Comparison of ENCODE assay signal across 8 cellular contexts in the genomic region with DNA sequence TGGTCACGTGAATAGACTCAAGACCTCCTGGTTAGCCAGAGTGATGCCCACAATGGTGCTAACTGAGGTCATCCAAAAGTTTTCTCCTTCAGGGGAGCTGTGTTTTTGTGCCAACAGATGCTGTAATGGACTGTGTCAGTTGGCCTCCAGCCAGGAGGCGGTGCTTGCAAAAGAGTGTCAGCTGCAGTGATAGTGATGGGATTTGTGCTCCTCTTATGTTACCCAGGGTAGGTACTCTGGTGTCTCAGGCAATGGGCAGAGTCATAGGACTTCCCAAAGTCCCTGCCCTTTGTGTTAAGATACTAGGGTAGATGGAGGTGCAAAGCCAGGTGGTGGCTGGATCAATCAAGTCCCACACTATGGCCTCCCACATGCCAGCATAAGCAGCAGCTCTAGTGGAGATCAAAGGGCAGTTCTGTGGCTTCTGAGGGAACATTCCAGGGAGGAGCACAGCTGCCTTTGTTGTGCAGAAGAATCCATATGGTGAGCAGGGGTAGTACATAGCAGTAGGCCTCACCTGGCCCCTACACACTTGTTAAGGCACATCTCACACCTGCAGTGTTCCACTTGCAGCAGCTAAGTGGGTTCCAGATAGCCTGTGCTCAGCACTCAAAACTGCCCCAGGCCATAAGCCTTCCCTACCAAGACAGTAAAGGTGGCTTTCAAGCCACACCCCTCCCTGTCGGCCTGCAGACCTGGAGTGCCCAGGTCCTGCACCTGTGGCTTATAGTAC. TPM values are rescaled to one million over a fixed set of nuclear protein-coding genes. Genes with fewer than 3 reads are reported as not detected.
DNase-seq lines count a peak whose midpoint lies in the region; ATAC-seq, FAIRE-seq and TF ChIP-seq lines count a peak whose summit lies in the region.

No MANE protein-coding gene starts in this region.

- H3K36me3 ChIP-seq in H1 (ENCODE audit: control insufficient read depth in 2 of 4, insufficient read depth in 4 of 4, low read length in 3 of 4) (no peaks in the 10 kb centered on the region), left lung (no peaks in the 10 kb centered on the region)

- WGBS in H1 (ENCODE audit: extremely low coverage in 1 of 2, insufficient coverage in 1 of 2, insufficient read length in 1 of 2, insufficient replicate concordance in 2 of 2, low coverage in 1 of 2, low lambda C conversion rate in 2 of 2, missing lambda C conversion rate in 1 of 2), 2 experiments: 89% methylated on average over 3 of the region's 3 CpGs; no CpG with 5 or more reads in 1 of the 2 experiments

- H4K5ac ChIP-seq in H1 (ENCODE audit: insufficient read length, low read depth, low read length): no peak overlapping the region

- no peak overlapping the region for H3K4ac ChIP-seq in H1 (replicated peaks; ENCODE audit: insufficient read length, low read depth, low read length)

- H3K27me3 ChIP-seq in H1 (replicated peaks in 1 of 4; ENCODE audit: control insufficient read depth in 3 of 4, extremely low read depth in 1 of 4, insufficient read depth in 3 of 4, low read length in 3 of 4) (no peaks in the 10 kb centered on the region), left lung (no peaks in the 10 kb centered on the region)

- H3K4me3 ChIP-seq in H1 (ENCODE audit: extremely low read depth in 1 of 4, insufficient read depth in 2 of 4, low read depth in 3 of 4, low read length in 4 of 4) (no peak overlapping the region), left lung (no peak overlapping the region)

- no peak for FAIRE-seq in H1 (lab: Jason Lieb, UNC)

- CTCF ChIA-PET in H1 (lab: Charles Lee; ENCODE audit: partially characterized antibody): interaction anchor here (1.0 to 3.0 kb wide), 4 partner anchors 9 to 197 kb away, joined by 3 to 10 read pairs (median 5); partner anchors contain the start of gene FANCF

- TF ChIP-seq RAD21 in H1 (IDR thresholded peaks at IDR 0.05 in 1 of 2, conservative IDR thresholded peaks at IDR 0.05 in 1 of 2; ENCODE audit: low read depth in 2 of 2, low read length in 2 of 2): no peak

- TF ChIP-seq EP300 in H1 (IDR thresholded peaks at IDR 0.05; ENCODE audit: borderline replicate concordance in 1 of 2, low read depth in 2 of 2, low read length in 2 of 2): no peak

- peak overlapping the region; percentile 39; the same call in 1 of the 2 replicates for H2BK12ac ChIP-seq in H1 (ENCODE audit: low read depth, low read length)

- H2BK120ac ChIP-seq in H1 (replicated peaks; ENCODE audit: low read depth, low read length): no peak overlapping the region

- no peak overlapping the region for H4K8ac ChIP-seq in H1 (ENCODE audit: extremely low read depth, insufficient read depth, low read length)

- TF ChIP-seq CTCF in H1 (IDR thresholded peaks at IDR 0.05; ENCODE audit: control extremely low read depth in 1 of 3, insufficient read depth in 1 of 3, low read depth in 1 of 3, low read length in 3 of 3) (no peak), left lung (IDR thresholded peaks at IDR 0.05) (no peak)

- H3K9me3 ChIP-seq in H1 (ENCODE audit: insufficient read depth in 2 of 2, low read depth in 1 of 2, low read length in 1 of 2): no peaks in the 10 kb centered on the region
- no peaks in the 10 kb centered on the region for H3K9me3 ChIP-seq in left lung

- H4K20me1 ChIP-seq in H1 (replicated peaks in 1 of 2; ENCODE audit: control insufficient read depth in 1 of 2, insufficient read depth in 2 of 2, low read length in 2 of 2): peaks cover 0 to 2% of the 10 kb centered on the region in 2 experiments

- peaks cover 0 to 10% (median 4%) of the 10 kb centered on the region in 4 experiments; a peak in 4 of 7 replicates for H3K4me1 ChIP-seq in H1 (replicated peaks in 1 of 4; ENCODE audit: control insufficient read depth in 3 of 4, insufficient read depth in 4 of 4, low read length in 3 of 4)
- H3K4me1 ChIP-seq in left lung: no peaks in the 10 kb centered on the region

- no peak overlapping the region for H2BK5ac ChIP-seq in H1 (ENCODE audit: low read depth, low read length)

- TF ChIP-seq POLR2A in H1 (IDR thresholded peaks at IDR 0.05; ENCODE audit: control extremely low read depth in 1 of 2, low read depth in 2 of 2, low read length in 2 of 2) (no peak), GM18505 (IDR thresholded peaks at IDR 0.05; ENCODE audit: borderline replicate concordance, extremely low read depth, insufficient read depth, insufficient read length) (no peak)

- H3K9ac ChIP-seq in H1 (replicated peaks in 1 of 4; ENCODE audit: extremely low read depth in 1 of 4, low read depth in 3 of 4, low read length in 3 of 4): no peak overlapping the region

- no peak overlapping the region for H2AFZ ChIP-seq in H1 (ENCODE audit: low read length)

- no peak overlapping the region for H3K18ac ChIP-seq in H1 (ENCODE audit: extremely low read depth, low read length)

- H4K91ac ChIP-seq in H1 (replicated peaks; ENCODE audit: insufficient read length, low read length): no peak overlapping the region

- H3K27ac ChIP-seq in H1 (ENCODE audit: low read depth, low read length): no peak overlapping the region
- no peak overlapping the region for H3K27ac ChIP-seq in left lung

- H2AK5ac ChIP-seq in H1 (ENCODE audit: low read depth, low read length): no peak overlapping the region

- no peak overlapping the region for H3K23ac ChIP-seq in H1 (ENCODE audit: insufficient read length)

- H3K79me2 ChIP-seq in H1 (ENCODE audit: control insufficient read depth in 1 of 2, insufficient read depth in 2 of 2, low read length in 2 of 2): no peaks in the 10 kb centered on the region

- H3K14ac ChIP-seq in H1 (ENCODE audit: insufficient read length): no peak overlapping the region

- no peak overlapping the region for H2BK20ac ChIP-seq in H1 (ENCODE audit: low read length)

- ATAC-seq in left lung (no peak), GM18505 (IDR thresholded peaks at IDR 0.05; ENCODE audit: unreplicated experiment) (no peak)

- POLR2A ChIA-PET in H1 (lab: Charles Lee; ENCODE audit: partially characterized antibody): interaction anchor here (0.6 to 2.1 kb wide), 3 partner anchors 10 to 76 kb away, joined by 3 to 15 read pairs (median 3); partner anchors contain the start of gene FANCF

- intact Hi-C loops in left lung (cut with DNase I): no loop called here

- DNase-seq in NCI-H2227 (lab: John Stamatoyannopoulos, UW; ENCODE audit: unreplicated experiment) (peak; percentile 15), NCI-H2227 treated with DMSO at 0.1 percent for 48 hours (lab: John Stamatoyannopoulos, UW) (no peak), NCI-H524 (lab: John Stamatoyannopoulos, UW) (peak; percentile 20 to 87), H1 (ENCODE audit: low read depth in 1 of 2, low spot score in 2 of 2) (no peak), retina (peak; percentile 14), left lung (no peak), T-helper 2 cell (no peak)

- no peak overlapping the region for H2BK15ac ChIP-seq in H1 (ENCODE audit: low read length)

- peak overlapping the region in 1 of 2 experiments; percentile 24; a peak in 1 of 4 replicates for H3K4me2 ChIP-seq in H1 (ENCODE audit: insufficient read depth in 1 of 2, low read depth in 2 of 2, low read length in 2 of 2)

- no peaks in the 10 kb centered on the region for H3K79me1 ChIP-seq in H1 (ENCODE audit: low read depth, low read length)

- no peaks in the 10 kb centered on the region for H3K23me2 ChIP-seq in H1 (ENCODE audit: low read depth, low read length)

- H3K56ac ChIP-seq in H1 (replicated peaks; ENCODE audit: insufficient read length, low read depth, low read length): no peak overlapping the region

TF ChIP-seq in H1, 55 proteins besides CTCF, POLR2A, EP300 and RAD21:
- no peak for TF ChIP-seq CBX8 (IDR thresholded peaks at IDR 0.05; ENCODE audit: borderline replicate concordance, low read depth, low read length)
- peak; percentile 81 for TF ChIP-seq TEAD4 (IDR thresholded peaks at IDR 0.05; ENCODE audit: low read depth, low read length)
- no peak for TF ChIP-seq SIRT6 (IDR thresholded peaks at IDR 0.05; ENCODE audit: low read length)
- TF ChIP-seq CHD2 (IDR thresholded peaks at IDR 0.05; ENCODE audit: low read length): no peak
- no peak for TF ChIP-seq BACH1 (IDR thresholded peaks at IDR 0.05; ENCODE audit: low read length)
- peak; percentile 18; the same call in 1 of the 2 replicates for TF ChIP-seq MAX (IDR thresholded peaks at IDR 0.05)
- TF ChIP-seq TCF12 (IDR thresholded peaks at IDR 0.05; ENCODE audit: low read depth, low read length): 0 out of 2 replicates have a peak, but pooled peaks have one; percentile 54
- TF ChIP-seq KDM1A (IDR thresholded peaks at IDR 0.05; ENCODE audit: borderline replicate concordance, low read length): no peak
- TF ChIP-seq SIX5 (IDR thresholded peaks at IDR 0.05; ENCODE audit: low read depth, low read length): no peak
- TF ChIP-seq SP1 (IDR thresholded peaks at IDR 0.05; ENCODE audit: low read depth, low read length): no peak

RNA-seq across cellular contexts. Expression of gene FANCF, which starts 9.4 kb away (rescaled TPM):
- total RNA-seq in H1 (2021; fragmentation: NEBNext Ultra II Directional; extraction: Animal tissue kit (Norgen Biotek cat#: 25700)): 27.2 and 29.4 TPM in 2 replicates
- 10.0 and 11.6 TPM in 2 replicates for polyA plus RNA-seq in H1 (2011; rRNA removed)
- polyA plus RNA-seq in H1 (2011; cell fraction: cytosol; rRNA removed): 15.0 TPM
- polyA plus RNA-seq in H1 (2011; cell fraction: nucleus; rRNA removed): 10.7 TPM
- 13.1 to 16.6 TPM (median 14.5 TPM) in 4 replicates for polyA plus RNA-seq in H1 (2012, experiment 1 of 2)
- polyA plus RNA-seq in H1 (2012, experiment 2 of 2): 16.2 TPM
- 14.2 TPM for polyA plus RNA-seq in H1 (2013, experiment 1 of 2)
- 14.0 TPM for polyA plus RNA-seq in H1 (2013, experiment 2 of 2)
- polyA minus RNA-seq in H1 (2011; rRNA and poly(A)+ RNA removed): 9.4 and 9.5 TPM in 2 replicates
- 12.2 TPM for polyA minus RNA-seq in H1 (2011; cell fraction: cytosol; rRNA and poly(A)+ RNA removed)
- polyA minus RNA-seq in H1 (2011; cell fraction: nucleus; rRNA and poly(A)+ RNA removed): 17.6 TPM
- 1 to 10 TPM; 8.7 to 9.5 TPM for total RNA-seq in left lung

RNA-seq across cellular contexts. Expression of gene GAS2, which starts 31.3 kb away (rescaled TPM):
- total RNA-seq in H1 (2021; fragmentation: NEBNext Ultra II Directional; extraction: Animal tissue kit (Norgen Biotek cat#: 25700)): 1.5 and 1.7 TPM in 2 replicates
- polyA plus RNA-seq in H1 (2011; rRNA removed): 0.70 and 0.71 TPM in 2 replicates
- 1.5 TPM for polyA plus RNA-seq in H1 (2011; cell fraction: cytosol; rRNA removed)
- 1.6 TPM for polyA plus RNA-seq in H1 (2011; cell fraction: nucleus; rRNA removed)
- polyA plus RNA-seq in H1 (2012, experiment 1 of 2): 1.1 to 2.2 TPM (median 1.6 TPM) in 4 replicates
- polyA plus RNA-seq in H1 (2012, experiment 2 of 2): 0.60 TPM
- 1.2 TPM for polyA plus RNA-seq in H1 (2013, experiment 1 of 2)
- polyA plus RNA-seq in H1 (2013, experiment 2 of 2): 0.94 TPM
- polyA minus RNA-seq in H1 (2011; rRNA and poly(A)+ RNA removed): 3.2 and 4.0 TPM in 2 replicates
- not detected for polyA minus RNA-seq in H1 (2011; cell fraction: cytosol; rRNA and poly(A)+ RNA removed)
- polyA minus RNA-seq in H1 (2011; cell fraction: nucleus; rRNA and poly(A)+ RNA removed): 9.8 TPM
- 1 to 10 TPM in 1 of 2 donors, under 1 TPM in 1; 0.96 to 2.1 TPM for total RNA-seq in left lung

Comparison
In these comparisons a context has a peak if more than half of its experiments do, and no peak if none do; other contexts are left out.
1. DNase-seq: peak in NCI-H2227 (single experiment), NCI-H524 (2 of 2) and retina (single experiment); none in NCI-H2227 treated with DMSO at 0.1 percent for 48 hours (single experiment), H1 (0 of 2), left lung (0 of 2) and T-helper 2 cell (0 of 5).